Comparison of ENCODE assay signal across 21 cellular contexts in the genomic region with DNA sequence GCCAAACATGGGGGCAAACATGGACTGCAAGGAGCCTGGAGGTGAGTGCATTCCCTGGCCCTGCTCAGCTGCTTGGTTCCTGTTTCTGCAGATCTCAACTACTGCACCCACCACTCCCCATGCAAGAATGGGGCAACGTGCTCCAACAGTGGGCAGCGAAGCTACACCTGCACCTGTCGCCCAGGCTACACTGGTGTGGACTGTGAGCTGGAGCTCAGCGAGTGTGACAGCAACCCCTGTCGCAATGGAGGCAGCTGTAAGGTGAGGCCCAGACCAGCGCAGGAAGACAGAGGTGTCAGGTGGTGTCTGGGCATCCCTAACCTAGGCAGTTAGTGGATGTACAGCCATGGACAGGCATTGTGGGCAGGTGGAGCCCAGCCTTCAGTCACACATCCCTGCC. TPM values are rescaled to one million over a fixed set of nuclear protein-coding genes. Genes with fewer than 3 reads are reported as not detected.
DNase-seq lines count a peak whose midpoint lies in the region; ATAC-seq and TF ChIP-seq lines count a peak whose summit lies in the region.
"Had no signal": no experiment of that assay in that cellular context is flagged by ENCODE, and none has a peak within 500 bp of the region (broad histone marks: within the 10 kb centered on the region; RNA-seq: fewer than 3 reads in every experiment).

No MANE protein-coding gene starts in this region.

- ATAC-seq in RWPE2 (ENCODE audit: low read depth) = no peak
- no peak for ATAC-seq in upper lobe of right lung
- ATAC-seq in HG03442 (IDR thresholded peaks at IDR 0.05; ENCODE audit: unreplicated experiment) = no peak
- ATAC-seq: CD8-positive, alpha-beta T cell had no signal

- no peak overlapping the region for H2AFZ ChIP-seq in neuronal stem cell (ENCODE audit: low read length)
- H2AFZ ChIP-seq: PC-9 had no signal

- no peak overlapping the region for H3K4ac ChIP-seq in neuronal stem cell (ENCODE audit: low read length)

- no peak overlapping the region for H3K4me3 ChIP-seq in RWPE2 (ENCODE audit: severe bottlenecking)
- no peak overlapping the region for H3K4me3 ChIP-seq in neuronal stem cell (ENCODE audit: low read length in 2 of 2)
- peak overlapping the region; percentile 63 for H3K4me3 ChIP-seq in upper lobe of right lung
- H3K4me3 ChIP-seq: PC-9 had no signal

- H2BK15ac ChIP-seq in neuronal stem cell (ENCODE audit: low read length) = no peak overlapping the region

- no peak overlapping the region for H2BK5ac ChIP-seq in neuronal stem cell (ENCODE audit: low read length)

- H3K14ac ChIP-seq in neuronal stem cell (ENCODE audit: low read length) = no peak overlapping the region

- no peak overlapping the region for H3K4me2 ChIP-seq in neuronal stem cell (ENCODE audit: insufficient read depth, low read length, poor library complexity, severe bottlenecking)
- H3K4me2 ChIP-seq: PC-9 had no signal

- TF ChIP-seq CTCF in RWPE2 (IDR thresholded peaks at IDR 0.05; ENCODE audit: poor library complexity, severe bottlenecking) (no peak), upper lobe of right lung (IDR thresholded peaks at IDR 0.05) (no peak)

- no CpG with 5 or more reads among the region's 6 CpGs for WGBS in neuronal stem cell (ENCODE audit: extremely low coverage in 2 of 2, insufficient read length in 2 of 2, insufficient replicate concordance in 1 of 2), 2 donors

- intact Hi-C loops in upper lobe of right lung (cut with DNase I) = no loop called here

- H3K79me1 ChIP-seq in neuronal stem cell (ENCODE audit: low read depth, low read length) = no peaks in the 10 kb centered on the region

- H3K18ac ChIP-seq in neuronal stem cell (ENCODE audit: low read length) = peak overlapping the region; percentile 74

- no peak overlapping the region for H4K91ac ChIP-seq in neuronal stem cell (ENCODE audit: low read depth, low read length, poor library complexity)

- H3K27me3 ChIP-seq in RWPE2 (ENCODE audit: insufficient read depth, poor library complexity, severe bottlenecking) (peaks cover 19% of the 10 kb centered on the region), neuronal stem cell (ENCODE audit: control insufficient read depth in 3 of 3, insufficient read depth in 3 of 3, low read depth in 1 of 3, low read length in 3 of 3) (peaks cover 9 to 42% (median 36%) of the 10 kb centered on the region in 3 experiments), upper lobe of right lung (peaks cover 21% of the 10 kb centered on the region)

- H3K4me1 ChIP-seq in RWPE2 (ENCODE audit: insufficient read depth, poor library complexity, severe bottlenecking) = no peaks in the 10 kb centered on the region
- H3K4me1 ChIP-seq in neuronal stem cell (ENCODE audit: control insufficient read depth in 2 of 2, insufficient read depth in 1 of 2, low read depth in 1 of 2, low read length in 2 of 2) = peaks cover 11 to 28% of the 10 kb centered on the region in 2 donors
- peaks cover 33% of the 10 kb centered on the region for H3K4me1 ChIP-seq in upper lobe of right lung

- no peak overlapping the region for H3K9ac ChIP-seq in neuronal stem cell (ENCODE audit: low read depth, low read length, poor library complexity)

- DNase-seq in DMS53 (lab: John Stamatoyannopoulos, UW) (peak; percentile 70), DMS53 treated with DMSO at 0.1 percent for 48 hours (lab: John Stamatoyannopoulos, UW; ENCODE audit: unreplicated experiment) (no peak), RWPE2 (ENCODE audit: low spot score) (peak; percentile 66), neuronal stem cell (ENCODE audit: low spot score) (no peak), upper lobe of right lung (no peak), ureter (ENCODE audit: low spot score) (no peak)
- DNase-seq: CD8-positive, alpha-beta T cell; DMS 273 treated with DMSO at 0.1 percent for 48 hours; DND-41; KBM-7; NCI-H2029; NCI-H446 treated with DMSO at 0.1 percent for 48 hours; NCI-H526; NCI-H82; NK-92 treated with Interleukin-12 subunit alpha and Interleukin-12 subunit beta, amount 100 ng/mL, for 24 hours; PC-9; SHP77 treated with DMSO at 0.1 percent for 48 hours had no signal

- no peak overlapping the region for H3K23ac ChIP-seq in neuronal stem cell (ENCODE audit: low read depth, low read length, poor library complexity)

- no peak overlapping the region for H2BK120ac ChIP-seq in neuronal stem cell (ENCODE audit: low read depth, low read length)

- H4K8ac ChIP-seq in neuronal stem cell (ENCODE audit: low read depth, low read length) = no peak overlapping the region

- H2BK12ac ChIP-seq in neuronal stem cell (ENCODE audit: low read length) = peak overlapping the region; percentile 98

- H3K9me3 ChIP-seq in RWPE2 (ENCODE audit: severe bottlenecking) = no peaks in the 10 kb centered on the region
- no peaks in the 10 kb centered on the region for H3K9me3 ChIP-seq in neuronal stem cell (replicated peaks in 1 of 2; ENCODE audit: control insufficient read depth in 2 of 2, insufficient read depth in 1 of 2, low read depth in 1 of 2, low read length in 2 of 2)
- no peaks in the 10 kb centered on the region for H3K9me3 ChIP-seq in upper lobe of right lung

- H3K36me3 ChIP-seq in RWPE2 (ENCODE audit: low read depth) (no peaks in the 10 kb centered on the region), neuronal stem cell (replicated peaks in 1 of 2; ENCODE audit: control insufficient read depth in 2 of 2, insufficient read depth in 2 of 2, low read length in 2 of 2) (no peaks in the 10 kb centered on the region), upper lobe of right lung (no peaks in the 10 kb centered on the region)

- H3K27ac ChIP-seq in RWPE2 (ENCODE audit: poor library complexity, severe bottlenecking) = no peak overlapping the region
- H3K27ac ChIP-seq in neuronal stem cell (replicated peaks; ENCODE audit: low read length) = no peak overlapping the region
- no peak overlapping the region for H3K27ac ChIP-seq in upper lobe of right lung
- H3K27ac ChIP-seq: 22Rv1, C4-2B, PC-9 had no signal

- no peak overlapping the region for H2AK5ac ChIP-seq in neuronal stem cell (ENCODE audit: low read depth, low read length)

RNA-seq across cellular contexts. Expression of a gene that starts 5.3 kb away (rescaled TPM):
- 0.20 TPM for polyA plus RNA-seq in neuronal stem cell (2013, experiment 1 of 2)
- polyA plus RNA-seq in neuronal stem cell (2013, experiment 2 of 2) = 0.21 TPM
- 22.0 TPM for total RNA-seq in upper lobe of right lung
- 15.2 TPM for total RNA-seq in ureter
- total RNA-seq: MCF 10A had no signal

RNA-seq across cellular contexts. Expression of a gene that starts 18.8 kb away (rescaled TPM):
- polyA plus RNA-seq in neuronal stem cell (2013, experiment 1 of 2) = 3.9 TPM
- 3.7 TPM for polyA plus RNA-seq in neuronal stem cell (2013, experiment 2 of 2)
- total RNA-seq in upper lobe of right lung (4.4 TPM), ureter (9.2 TPM)

RNA-seq across cellular contexts. Expression of a gene that starts 40.2 kb away (rescaled TPM):
- 6.1 TPM for polyA plus RNA-seq in neuronal stem cell (2013, experiment 1 of 2)
- polyA plus RNA-seq in neuronal stem cell (2013, experiment 2 of 2) = 6.0 TPM
- total RNA-seq in upper lobe of right lung (24.5 TPM), ureter (30.0 TPM)

Comparison
In these comparisons a context has a peak if more than half of its experiments do, and no peak if none do; other contexts are left out.
1. DNase-seq: peak in DMS53 (single experiment) and RWPE2 (single experiment); none in DMS53 treated with DMSO at 0.1 percent for 48 hours (single experiment), neuronal stem cell (single experiment), upper lobe of right lung (single experiment) and ureter (single experiment).